Comparison of ENCODE assay signal across 16 cellular contexts in the genomic region with DNA sequence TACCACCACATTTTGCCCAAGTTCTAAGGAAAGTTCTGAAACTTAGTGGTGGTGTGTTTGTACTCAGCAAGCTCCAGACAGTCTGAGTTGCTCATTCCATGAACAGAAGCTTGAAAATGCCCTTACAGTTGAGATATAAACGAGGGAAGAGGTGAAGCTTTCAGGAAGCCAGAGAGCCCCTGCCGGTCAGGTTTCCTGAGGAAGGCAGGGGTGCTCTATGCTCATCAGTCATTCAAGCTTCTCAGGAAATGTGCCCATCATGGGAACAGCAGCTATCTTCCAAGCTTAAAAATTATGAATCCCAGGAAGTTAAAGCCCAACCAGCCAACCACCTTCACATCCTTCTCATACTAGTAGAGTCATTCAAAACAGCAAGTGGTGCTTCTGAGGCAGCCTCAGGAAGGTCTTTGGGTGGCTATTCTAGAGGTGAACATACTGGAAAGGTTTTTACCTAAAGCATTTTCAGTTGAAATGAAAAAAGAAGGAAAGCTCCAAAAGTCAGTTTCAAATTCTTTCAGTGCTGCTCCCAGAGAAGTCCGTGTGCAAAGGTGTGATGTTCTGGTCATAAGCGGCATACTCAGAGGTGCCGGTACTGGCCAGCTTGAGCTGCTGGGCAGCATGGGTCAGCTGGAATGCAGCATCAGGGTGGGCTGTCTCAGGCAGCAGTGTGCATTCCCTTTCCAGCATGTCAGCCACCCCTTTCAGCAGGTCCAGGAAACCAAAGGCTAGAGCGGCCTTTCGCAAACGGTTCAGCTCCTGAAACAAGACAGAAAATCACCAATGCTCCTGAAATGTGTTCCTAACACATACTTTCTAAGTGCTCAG. TPM values are rescaled to one million over a fixed set of nuclear protein-coding genes. Genes with fewer than 3 reads are reported as not detected.
DNase-seq lines count a peak whose midpoint lies in the region; ATAC-seq, FAIRE-seq and TF ChIP-seq lines count a peak whose summit lies in the region.
"Had no signal": no experiment of that assay in that cellular context is flagged by ENCODE, and none has a peak within 500 bp of the region (broad histone marks: within the 10 kb centered on the region; RNA-seq: fewer than 3 reads in every experiment).

No MANE protein-coding gene starts in this region.

- no peak for TF ChIP-seq EP300 in GM12878 (IDR thresholded peaks at IDR 0.05; ENCODE audit: borderline replicate concordance in 1 of 2, control insufficient read depth in 1 of 2, low read depth in 2 of 2, low read length in 2 of 2)

- intact Hi-C loops in Caco-2 (cut with micrococcal nuclease; ENCODE audit: unreplicated experiment), result no loop called here
- intact Hi-C loops in GM12878 (cut with micrococcal nuclease; ENCODE audit: unreplicated experiment), result no loop called here

- peaks cover 71% of the 10 kb centered on the region for H3K36me3 Mint-ChIP-seq in Caco-2 (ENCODE audit: insufficient read depth, unreplicated experiment)
- peaks cover 6 to 82% (median 23%) of the 10 kb centered on the region in 3 donors for H3K36me3 Mint-ChIP-seq in naive thymus-derived CD8-positive, alpha-beta T cell

- RAD21 ChIA-PET in GM12878 (lab: Charles Lee; ENCODE audit: unreplicated experiment), result no interaction called here

- no peaks in the 10 kb centered on the region for H3K9me3 Mint-ChIP-seq in Caco-2 (ENCODE audit: unreplicated experiment)
- H3K9me3 Mint-ChIP-seq in naive thymus-derived CD8-positive, alpha-beta T cell, result no peaks in the 10 kb centered on the region
- H3K9me3 Mint-ChIP-seq: stimulated activated naive CD8-positive, alpha-beta T cell treated with anti-CD3 and anti-CD28 coated beads, Interleukin-15, Interleukin-2, amounts not matched to agents 100 ng/mL and 50 ng/mL, for 24 hours; T-helper 2 cell treated with Interferon-gamma antibody and Interleukin-4, amounts not matched to agents 5 μg/mL and 100 μg/mL, for 36 hours had no signal

- H3K9me3 ChIP-seq in Caco-2 (no peaks in the 10 kb centered on the region), HUES48 (ENCODE audit: control insufficient read depth, insufficient read depth, low read length) (no peaks in the 10 kb centered on the region), GM12878 (replicated peaks; ENCODE audit: control insufficient read depth, insufficient read depth, low read length) (no peaks in the 10 kb centered on the region)
- H3K9me3 ChIP-seq: heart left ventricle, pancreas had no signal

- H3K4me3 ChIP-seq in Caco-2 (ENCODE audit: low read depth, low read length) (no peak overlapping the region), HUES48 (ENCODE audit: low read depth, low read length) (no peak overlapping the region), GM12878 (no peak overlapping the region)
- H3K4me3 ChIP-seq: heart left ventricle, pancreas had no signal

- H3K79me2 ChIP-seq in GM12878 (ENCODE audit: control insufficient read depth, insufficient read depth, low read length), result no peaks in the 10 kb centered on the region

- H3K9ac ChIP-seq in HUES48 (ENCODE audit: low read depth, low read length), result no peak overlapping the region
- H3K9ac ChIP-seq in GM12878 (ENCODE audit: control insufficient read depth, insufficient read depth, low read length), result no peak overlapping the region

- H3K4me1 ChIP-seq in Caco-2 (no peaks in the 10 kb centered on the region), HUES48 (ENCODE audit: control insufficient read depth, insufficient read depth, low read length) (no peaks in the 10 kb centered on the region), GM12878 (ENCODE audit: control insufficient read depth, insufficient read depth, low read length) (peaks cover 8% of the 10 kb centered on the region)

- no peak overlapping the region for H2AFZ ChIP-seq in GM12878 (ENCODE audit: control insufficient read depth, low read depth, low read length)

- H3K36me3 ChIP-seq in Caco-2 (ENCODE audit: control insufficient read depth, insufficient read depth, low read length), result no peaks in the 10 kb centered on the region; the same call in none of the 2 replicates
- peaks cover 85% of the 10 kb centered on the region for H3K36me3 ChIP-seq in HUES48 (ENCODE audit: control insufficient read depth, insufficient read depth, low read length)
- H3K36me3 ChIP-seq in GM12878 (ENCODE audit: control insufficient read depth in 2 of 2, insufficient read depth in 2 of 2, low read length in 1 of 2), result peaks cover 10 to 38% of the 10 kb centered on the region in 2 experiments

- TF ChIP-seq CTCF in Caco-2 (IDR thresholded peaks at IDR 0.05; ENCODE audit: insufficient read depth in 1 of 2, low read depth in 1 of 2, low read length in 1 of 2, severe bottlenecking in 1 of 2, unreplicated experiment in 1 of 2) (no peak), GM12878 (IDR thresholded peaks at IDR 0.05 in 2 of 3, conservative IDR thresholded peaks at IDR 0.05 in 1 of 3; ENCODE audit: control insufficient read depth in 2 of 3, extremely low read depth in 1 of 3, insufficient read depth in 1 of 3, low read depth in 3 of 3, low read length in 3 of 3) (no peak)

- no peaks in the 10 kb centered on the region for H3K4me1 Mint-ChIP-seq in Caco-2 (ENCODE audit: low read depth, unreplicated experiment)
- peaks cover 4 to 24% (median 18%) of the 10 kb centered on the region in 4 donors for H3K4me1 Mint-ChIP-seq in naive thymus-derived CD8-positive, alpha-beta T cell

- BruUV-seq in Caco-2 (replicated peaks; lab: Mats Ljungman, UMichigan) (TSS peak; percentile 57), GM12878 (replicated peaks; lab: Mats Ljungman, UMichigan) (no TSS peak)

- H3K27me3 ChIP-seq in Caco-2 (replicated peaks; ENCODE audit: control insufficient read depth, insufficient read depth, low read length), result no peaks in the 10 kb centered on the region
- H3K27me3 ChIP-seq in HUES48 (ENCODE audit: control insufficient read depth, insufficient read depth, low read length), result no peaks in the 10 kb centered on the region
- no peaks in the 10 kb centered on the region for H3K27me3 ChIP-seq in GM12878 (replicated peaks in 1 of 2; ENCODE audit: control insufficient read depth in 2 of 2, insufficient read depth in 2 of 2, low read length in 1 of 2)
- H3K27me3 ChIP-seq: heart left ventricle, pancreas had no signal

- H3K4me3 Mint-ChIP-seq in Caco-2 (ENCODE audit: unreplicated experiment), result no peak overlapping the region
- no peak overlapping the region for H3K4me3 Mint-ChIP-seq in naive thymus-derived CD8-positive, alpha-beta T cell
- H3K4me3 Mint-ChIP-seq: stimulated activated naive CD8-positive, alpha-beta T cell treated with anti-CD3 and anti-CD28 coated beads, Interleukin-15, Interleukin-2, amounts not matched to agents 100 ng/mL and 50 ng/mL, for 24 hours; T-helper 2 cell treated with Interferon-gamma antibody and Interleukin-4, amounts not matched to agents 5 μg/mL and 100 μg/mL, for 36 hours had no signal

- H3K27ac Mint-ChIP-seq in Caco-2 (ENCODE audit: unreplicated experiment), result no peak overlapping the region
- peak overlapping the region in 7 of 10 donors; percentile 32 to 79 (median 62) for H3K27ac Mint-ChIP-seq in naive thymus-derived CD8-positive, alpha-beta T cell
- H3K27ac Mint-ChIP-seq: stimulated activated naive CD8-positive, alpha-beta T cell treated with anti-CD3 and anti-CD28 coated beads, Interleukin-15, Interleukin-2, amounts not matched to agents 100 ng/mL and 50 ng/mL, for 24 hours; T-helper 2 cell treated with Interferon-gamma antibody and Interleukin-4, amounts not matched to agents 5 μg/mL and 100 μg/mL, for 36 hours had no signal

- DNase-seq in Caco-2 (no peak), GM12878 (ENCODE audit: low read depth, low spot score) (no peak)
- DNase-seq in naive thymus-derived CD8-positive, alpha-beta T cell, result no peak
- DNase-seq in stimulated activated CD4-positive, alpha-beta T cell treated with anti-CD3 and anti-CD28 coated beads, Interleukin-2, amount 100 ng/mL, for 24 hours, result no peak
- DNase-seq: activated CD8-positive, alpha-beta memory T cell treated with anti-CD3 and anti-CD28 coated beads for 24 hours; amniotic stem cell; DMS 273 treated with DMSO at 0.1 percent for 48 hours; heart left ventricle; pancreas; stimulated activated CD4-positive, alpha-beta T cell treated with anti-CD3 and anti-CD28 coated beads, Interleukin-2, amount 100 ng/mL, for 48 hours had no signal

- WGBS in GM12878 (ENCODE audit: insufficient coverage, insufficient replicate concordance, low lambda C conversion rate, missing lambda C conversion rate), result 73% methylated on average over 8 of the region's 8 CpGs

- FAIRE-seq in GM12878 (lab: Jason Lieb, UNC), result no peak
- FAIRE-seq: endometrium, pancreas had no signal

- H3K4me2 ChIP-seq in GM12878 (ENCODE audit: control insufficient read depth, insufficient read depth), result no peak overlapping the region

- H4K20me1 ChIP-seq in GM12878 (ENCODE audit: control insufficient read depth, insufficient read depth), result no peaks in the 10 kb centered on the region

- TF ChIP-seq POLR2A in GM12878 (IDR thresholded peaks at IDR 0.05; ENCODE audit: low read depth, low read length), result peak; percentile 33; the same call in 1 of the 2 replicates

- H3K27ac ChIP-seq in HUES48 (ENCODE audit: low read depth, low read length) (peak overlapping the region; percentile 62), GM12878 (ENCODE audit: control insufficient read depth, insufficient read depth) (no peak overlapping the region)
- H3K27ac ChIP-seq: heart left ventricle, pancreas had no signal

- ATAC-seq in GM12878 (no peak), HG03439 (IDR thresholded peaks at IDR 0.05; ENCODE audit: unreplicated experiment) (no peak), GM21825 (IDR thresholded peaks at IDR 0.05; ENCODE audit: unreplicated experiment) (no peak)
- ATAC-seq in naive thymus-derived CD8-positive, alpha-beta T cell, result no peak
- ATAC-seq: heart left ventricle, pancreas had no signal

- in situ Hi-C loops in GM12878 (cut with MboI), result no loop called here

- H3K27me3 Mint-ChIP-seq in Caco-2 (ENCODE audit: insufficient read depth, unreplicated experiment), result no peaks in the 10 kb centered on the region
- no peaks in the 10 kb centered on the region for H3K27me3 Mint-ChIP-seq in naive thymus-derived CD8-positive, alpha-beta T cell
- H3K27me3 Mint-ChIP-seq: stimulated activated naive CD8-positive, alpha-beta T cell treated with anti-CD3 and anti-CD28 coated beads, Interleukin-15, Interleukin-2, amounts not matched to agents 100 ng/mL and 50 ng/mL, for 24 hours had no signal

- TF ChIP-seq RAD21 in GM12878 (IDR thresholded peaks at IDR 0.05; ENCODE audit: insufficient read depth, low read depth, low read length), result no peak

- CTCF ChIA-PET in Caco-2 (lab: Charles Lee), result no interaction called here
- CTCF ChIA-PET in GM12878 (lab: Yijun Ruan, JAX), result interaction anchor here (0.6 to 1.7 kb wide), 4 partner anchors 11 to 179 kb away, joined by 3 to 4 read pairs (median 3); no protein-coding TSS in a partner anchor

- POLR2A ChIA-PET in Caco-2 (lab: Charles Lee) (no interaction called here), GM12878 (lab: Charles Lee) (no interaction called here)
- POLR2A ChIA-PET in naive thymus-derived CD8-positive, alpha-beta T cell (lab: Charles Lee), result interaction anchor here (0.5 kb wide), 1 partner anchor 46 kb away, joined by 3 read pairs; no protein-coding TSS in a partner anchor

- SMC1A ChIA-PET in GM12878 (lab: Charles Lee; ENCODE audit: uncharacterized antibody, unreplicated experiment), result interaction anchor here (0.7 to 1.6 kb wide), 3 partner anchors 12 to 303 kb away, joined by 3 read pairs; no protein-coding TSS in a partner anchor

RNA-seq across cellular contexts. Expression of a gene that starts 31.8 kb away (rescaled TPM):
- total RNA-seq in Caco-2 (2022), result 37.7 and 38.2 TPM in 2 replicates
- total RNA-seq in GM12878 (2013; cell fraction: nucleolus; rRNA removed), result 108 and 123 TPM in 2 replicates
- 36.8 and 39.3 TPM in 2 replicates for total RNA-seq in GM12878 (2014; rRNA removed)
- total RNA-seq in GM12878 (2014; rRNA removed; fragmentation: Illumina TruSeq; extraction: Trizol), result 39.4 and 40.4 TPM in 2 replicates
- 40.7 and 42.0 TPM in 2 replicates for total RNA-seq in GM12878 (2021)
- polyA plus RNA-seq in GM12878 (2011; ENCODE audit: low read depth), result 26.2 TPM
- polyA plus RNA-seq in GM12878 (2011; rRNA removed), result 76.9 and 93.4 TPM in 2 replicates
- 55.4 and 58.2 TPM in 2 replicates for polyA plus RNA-seq in GM12878 (2011; cell fraction: cytosol; rRNA removed)
- 48.6 and 54.8 TPM in 2 replicates for polyA plus RNA-seq in GM12878 (2011; cell fraction: nucleus; rRNA removed)
- 24.6 and 28.8 TPM in 2 replicates for polyA plus RNA-seq in GM12878 (2012)
- 53.7 and 68.1 TPM in 2 replicates for polyA plus RNA-seq in GM12878 (2014; fragmentation: Illumina TruSeq; extraction: Trizol)
- 10 to 100 TPM; 39.4 to 41.9 TPM for polyA plus RNA-seq in GM12878 (2014; fragmentation: Nextera tagmentation; extraction: Ambion mirVana)
- 47.5 and 53.4 TPM in 2 replicates for polyA plus RNA-seq in GM12878 (2014; rRNA removed)
- 10 to 100 TPM; 69.3 to 74.4 TPM for polyA plus RNA-seq in GM12878 (2016; fragmentation: Nextera tagmentation; extraction: Ambion mirVana)
- 57.6 and 79.1 TPM in 2 replicates for polyA minus RNA-seq in GM12878 (2011; rRNA and poly(A)+ RNA removed)
- 19.1 and 27.4 TPM in 2 replicates for polyA minus RNA-seq in GM12878 (2011; cell fraction: cytosol; rRNA and poly(A)+ RNA removed)
- 35.9 and 74.2 TPM in 2 replicates for polyA minus RNA-seq in GM12878 (2011; cell fraction: nucleus; rRNA and poly(A)+ RNA removed)
- total RNA-seq in naive thymus-derived CD8-positive, alpha-beta T cell, result 10 to 100 TPM; 48.8 to 53.2 TPM
- polyA plus RNA-seq in naive thymus-derived CD8-positive, alpha-beta T cell, result 10 to 100 TPM; 20.4 to 30.3 (median 24.0) TPM

RNA-seq across cellular contexts. Expression of a gene that starts 42.6 kb away (rescaled TPM):
- total RNA-seq in Caco-2 (2022), result 6.0 and 8.7 TPM in 2 replicates
- 19.8 and 23.8 TPM in 2 replicates for total RNA-seq in GM12878 (2013; cell fraction: nucleolus; rRNA removed)
- total RNA-seq in GM12878 (2014; rRNA removed), result 2.9 and 3.3 TPM in 2 replicates
- 2.8 and 3.3 TPM in 2 replicates for total RNA-seq in GM12878 (2014; rRNA removed; fragmentation: Illumina TruSeq; extraction: Trizol)
- 4.5 and 5.8 TPM in 2 replicates for total RNA-seq in GM12878 (2021)
- polyA plus RNA-seq in GM12878 (2011; ENCODE audit: low read depth), result 4.9 TPM
- 3.9 and 4.4 TPM in 2 replicates for polyA plus RNA-seq in GM12878 (2011; rRNA removed)
- 3.2 and 4.5 TPM in 2 replicates for polyA plus RNA-seq in GM12878 (2011; cell fraction: cytosol; rRNA removed)
- 3.9 and 5.7 TPM in 2 replicates for polyA plus RNA-seq in GM12878 (2011; cell fraction: nucleus; rRNA removed)
- 7.3 and 7.7 TPM in 2 replicates for polyA plus RNA-seq in GM12878 (2012)
- 4.3 and 4.9 TPM in 2 replicates for polyA plus RNA-seq in GM12878 (2014; fragmentation: Illumina TruSeq; extraction: Trizol)
- polyA plus RNA-seq in GM12878 (2014; fragmentation: Nextera tagmentation; extraction: Ambion mirVana), result 1 to 10 TPM; 1.4 to 2.3 TPM
- polyA plus RNA-seq in GM12878 (2014; rRNA removed), result 2.8 and 4.7 TPM in 2 replicates
- polyA plus RNA-seq in GM12878 (2016; fragmentation: Nextera tagmentation; extraction: Ambion mirVana), result 1 to 10 TPM; 1.7 to 3.2 TPM
- 5.7 and 6.4 TPM in 2 replicates for polyA minus RNA-seq in GM12878 (2011; rRNA and poly(A)+ RNA removed)
- 1.5 and 1.8 TPM in 2 replicates for polyA minus RNA-seq in GM12878 (2011; cell fraction: cytosol; rRNA and poly(A)+ RNA removed)
- 5.2 and 8.6 TPM in 2 replicates for polyA minus RNA-seq in GM12878 (2011; cell fraction: nucleus; rRNA and poly(A)+ RNA removed)
- 1 to 10 TPM; 5.0 to 6.6 TPM for total RNA-seq in naive thymus-derived CD8-positive, alpha-beta T cell
- polyA plus RNA-seq in naive thymus-derived CD8-positive, alpha-beta T cell, result 1 to 10 TPM in 2 of 3 donors, under 1 TPM in 1; 0.93 to 2.4 (median 1.7) TPM

RNA-seq across cellular contexts. Expression of a gene that starts 48.9 kb away (rescaled TPM):
- total RNA-seq in Caco-2 (2022) (118 and 127 TPM in 2 replicates), GM12878 (2014; rRNA removed) (49.5 and 55.1 TPM in 2 replicates), GM12878 (2014; rRNA removed; fragmentation: Illumina TruSeq; extraction: Trizol) (49.2 and 49.6 TPM in 2 replicates), GM12878 (2021) (27.7 and 30.2 TPM in 2 replicates)
- total RNA-seq in GM12878 (2013; cell fraction: nucleolus; rRNA removed), result 67.7 and 71.3 TPM in 2 replicates
- 12.7 TPM for polyA plus RNA-seq in GM12878 (2011; ENCODE audit: low read depth)
- polyA plus RNA-seq in GM12878 (2011; rRNA removed) (47.2 and 54.2 TPM in 2 replicates), GM12878 (2014; fragmentation: Illumina TruSeq; extraction: Trizol) (53.3 and 58.1 TPM in 2 replicates), GM12878 (2014; fragmentation: Nextera tagmentation; extraction: Ambion mirVana) (10 to 100 TPM; 25.9 to 26.7 TPM), GM12878 (2014; rRNA removed) (33.3 and 38.4 TPM in 2 replicates), GM12878 (2016; fragmentation: Nextera tagmentation; extraction: Ambion mirVana) (10 to 100 TPM; 67.2 to 75.8 TPM)
- 26.7 and 27.9 TPM in 2 replicates for polyA plus RNA-seq in GM12878 (2011; cell fraction: cytosol; rRNA removed)
- polyA plus RNA-seq in GM12878 (2011; cell fraction: nucleus; rRNA removed), result 12.8 and 15.2 TPM in 2 replicates
- 16.9 and 18.4 TPM in 2 replicates for polyA plus RNA-seq in GM12878 (2012)
- polyA minus RNA-seq in GM12878 (2011; rRNA and poly(A)+ RNA removed), result 23.2 and 28.5 TPM in 2 replicates
- 12.2 and 18.4 TPM in 2 replicates for polyA minus RNA-seq in GM12878 (2011; cell fraction: cytosol; rRNA and poly(A)+ RNA removed)
- polyA minus RNA-seq in GM12878 (2011; cell fraction: nucleus; rRNA and poly(A)+ RNA removed), result 11.5 and 21.1 TPM in 2 replicates
- 10 to 100 TPM; 22.8 to 25.2 TPM for total RNA-seq in naive thymus-derived CD8-positive, alpha-beta T cell
- polyA plus RNA-seq in naive thymus-derived CD8-positive, alpha-beta T cell, result 10 to 100 TPM; 26.1 to 31.6 (median 30.6) TPM
